In the genomic region with DNA sequence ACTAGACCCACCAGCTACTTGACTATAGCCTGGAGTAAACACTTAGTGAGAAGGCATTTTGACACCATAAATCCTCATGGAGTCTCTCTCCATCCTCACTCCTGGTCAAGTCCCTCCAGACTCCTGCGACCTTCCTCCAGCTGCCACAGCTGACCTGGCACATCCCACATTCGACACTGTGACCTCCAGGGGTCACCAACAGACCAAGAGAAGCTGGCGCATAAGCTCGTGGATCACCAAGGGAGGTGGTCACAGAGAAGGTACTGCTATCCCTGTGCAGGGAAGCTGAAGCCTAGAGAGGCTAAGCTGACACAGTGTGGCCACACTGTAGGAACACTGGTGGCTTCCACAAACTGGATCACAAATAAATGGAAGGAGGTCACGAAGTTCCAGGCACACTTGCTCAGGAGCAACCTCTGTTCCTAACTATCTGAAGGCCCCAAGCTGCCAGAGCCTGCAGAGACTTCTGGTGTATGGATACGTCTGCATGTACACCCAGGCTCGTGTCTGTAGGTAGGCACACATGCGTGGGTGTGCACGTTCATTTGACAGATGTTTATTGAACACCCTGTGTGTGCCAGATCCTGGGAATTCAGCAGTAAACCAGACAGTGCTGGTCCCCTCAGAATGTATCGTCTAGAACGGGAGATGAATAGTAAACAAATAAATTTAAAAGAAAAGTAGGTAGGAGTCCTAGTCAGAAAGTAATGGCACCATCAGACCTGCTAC, we compare ENCODE assay signal across 19 cellular contexts.
"Had no signal": no experiment of that assay in that cellular context is flagged by ENCODE, and none has a peak within 500 bp of the region (broad histone marks: within the 10 kb centered on the region; RNA-seq: fewer than 3 reads in every experiment).

No MANE protein-coding gene starts in this region.

- H3K9me3 Mint-ChIP-seq: stimulated activated naive CD8-positive, alpha-beta T cell treated with anti-CD3 and anti-CD28 coated beads, Interleukin-15, Interleukin-2, amounts not matched to agents 100 ng/mL and 50 ng/mL, for 24 hours had no signal

- H3K27ac Mint-ChIP-seq: stimulated activated naive CD8-positive, alpha-beta T cell treated with anti-CD3 and anti-CD28 coated beads, Interleukin-15, Interleukin-2, amounts not matched to agents 100 ng/mL and 50 ng/mL, for 24 hours had no signal

- H3K27ac ChIP-seq: hepatocyte, left ventricle myocardium inferior, parathyroid adenoma, suprapubic skin had no signal

- H3K27me3 ChIP-seq: hepatocyte, suprapubic skin had no signal

- ATAC-seq: esophagus mucosa; naive thymus-derived CD8-positive, alpha-beta T cell had no signal

- H3K9me3 ChIP-seq: left ventricle myocardium inferior, suprapubic skin had no signal

- H3K4me3 Mint-ChIP-seq: naive thymus-derived CD8-positive, alpha-beta T cell; stimulated activated naive CD8-positive, alpha-beta T cell treated with anti-CD3 and anti-CD28 coated beads, Interleukin-15, Interleukin-2, amounts not matched to agents 100 ng/mL and 50 ng/mL, for 24 hours had no signal

- FAIRE-seq: colon, endometrium, kidney had no signal

- H2AFZ ChIP-seq: hepatocyte, parathyroid adenoma had no signal

- H3K4me1 ChIP-seq: parathyroid adenoma had no signal

- DNase-seq: activated CD4-positive, alpha-beta T cell treated with anti-CD3 and anti-CD28 coated beads for 1 hour; activated CD4-positive, alpha-beta T cell treated with anti-CD3 and anti-CD28 coated beads, Interleukin-2, amount 50 U/mL, for 4 hours; activated naive CD4-positive, alpha-beta T cell treated with anti-CD3 and anti-CD28 coated beads, Interleukin-2, amount 50 U/mL, for 16 hours; amniotic stem cell; kidney; left ventricle myocardium inferior; naive thymus-derived CD8-positive, alpha-beta T cell; retina; stimulated activated CD4-positive, alpha-beta T cell treated with anti-CD3 and anti-CD28 coated beads, Interleukin-15, amount 100 ng/mL, for 24 hours; stimulated activated CD4-positive, alpha-beta T cell treated with anti-CD3 and anti-CD28 coated beads, Interleukin-4, amount 100 ng/mL, for 1 hour; T1000; trophoblast cell had no signal

- H3K79me2 ChIP-seq: hepatocyte, parathyroid adenoma had no signal

- H3K4me3 ChIP-seq: hepatocyte, left ventricle myocardium inferior, suprapubic skin had no signal

- H3K36me3 ChIP-seq: left ventricle myocardium inferior, suprapubic skin had no signal

- H3K4me2 ChIP-seq: hepatocyte had no signal

- H3K27me3 Mint-ChIP-seq: stimulated activated naive CD8-positive, alpha-beta T cell treated with anti-CD3 and anti-CD28 coated beads, Interleukin-15, Interleukin-2, amounts not matched to agents 100 ng/mL and 50 ng/mL, for 24 hours had no signal

- H3K9ac ChIP-seq: parathyroid adenoma had no signal
